14 cellular contexts compared by ENCODE assay signal in the genomic region with DNA sequence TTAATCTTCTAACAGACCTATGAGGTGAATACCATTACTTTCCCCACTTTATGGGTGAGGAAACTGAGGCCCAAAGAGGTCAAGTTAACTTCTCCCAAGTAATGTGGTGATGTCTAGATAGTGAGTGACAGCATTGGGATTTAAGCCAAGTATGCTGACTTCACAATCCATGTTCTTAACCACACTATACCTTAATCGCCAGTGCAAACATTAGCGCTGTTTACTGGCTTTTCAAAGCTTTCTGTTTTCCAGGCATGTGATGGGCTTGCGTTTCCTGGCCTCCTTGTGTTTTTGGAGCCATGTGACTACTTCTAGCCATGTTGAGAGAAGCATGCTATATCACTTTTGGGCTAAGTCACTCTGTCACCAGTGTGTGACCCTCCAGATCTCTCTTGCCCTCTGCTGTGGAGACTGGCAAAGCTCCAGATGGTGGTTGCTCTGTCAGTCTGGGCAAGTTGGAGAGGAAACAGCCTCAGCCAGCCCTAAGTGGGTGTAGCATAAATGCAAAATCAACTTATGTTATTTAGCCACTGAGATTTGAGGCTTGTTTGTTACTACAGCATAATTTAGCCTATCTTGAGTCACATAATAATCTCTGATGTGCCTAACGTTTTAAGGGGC.
DNase-seq lines count a peak whose midpoint lies in the region; ATAC-seq and TF ChIP-seq lines count a peak whose summit lies in the region.
"Had no signal": no experiment of that assay in that cellular context is flagged by ENCODE, and none has a peak within 500 bp of the region (broad histone marks: within the 10 kb centered on the region; RNA-seq: fewer than 3 reads in every experiment).

No MANE protein-coding gene starts in this region.

- H3K36me3 ChIP-seq in lower lobe of right lung, result no peaks in the 10 kb centered on the region
- H3K36me3 ChIP-seq: HAP-1 had no signal

- H3K27ac ChIP-seq in lower lobe of right lung, result no peak overlapping the region
- H3K27ac ChIP-seq: skin epidermis had no signal

- DNase-seq in NCI-H1417 (lab: John Stamatoyannopoulos, UW), result peak in 2 of 3 experiments; percentile 33 to 57
- DNase-seq in NCI-H1417 treated with DMSO at 0.1 percent for 48 hours (lab: John Stamatoyannopoulos, UW), result no peak
- DNase-seq in LoVo (ENCODE audit: low spot score), result peak; percentile 4
- peak; percentile 32 for DNase-seq in RPMI8226
- no peak for DNase-seq in lower lobe of right lung
- DNase-seq in stimulated activated CD4-positive, alpha-beta T cell treated with anti-CD3 and anti-CD28 coated beads, Interleukin-2, amount 100 ng/mL, for 24 hours, result no peak
- no peak for DNase-seq in NCI-H2227 treated with DMSO at 0.1 percent for 48 hours (lab: John Stamatoyannopoulos, UW)
- DNase-seq: activated CD4-positive, CD25-positive, alpha-beta regulatory T cell; NCI-H187; trophoblast cell had no signal

- H3K4me1 ChIP-seq in lower lobe of right lung, result peaks cover 35% of the 10 kb centered on the region
- H3K4me1 ChIP-seq: HAP-1 had no signal

- no peaks in the 10 kb centered on the region for H3K9me3 ChIP-seq in lower lobe of right lung
- H3K9me3 ChIP-seq: HAP-1 had no signal

- ATAC-seq in lower lobe of right lung (peak; percentile 18 to 24), GM21737 (IDR thresholded peaks at IDR 0.05; ENCODE audit: unreplicated experiment) (no peak)
- ATAC-seq: natural killer cell treated with Interleukin-12 subunit alpha and Interleukin-12 subunit beta and Interleukin-15 and Interleukin-18, amount 100 ng/mL, for 72 hours had no signal

- H3K4me3 ChIP-seq in lower lobe of right lung, result no peak overlapping the region
- H3K4me3 ChIP-seq: HAP-1, skin epidermis had no signal

- intact Hi-C loops in lower lobe of right lung (cut with DNase I), result no loop called here

- H3K27me3 ChIP-seq in lower lobe of right lung (ENCODE audit: low read depth), result no peaks in the 10 kb centered on the region

- TF ChIP-seq CTCF in lower lobe of right lung (IDR thresholded peaks at IDR 0.05), result no peak

Comparison
In these comparisons a context has a peak if more than half of its experiments do, and no peak if none do; other contexts are left out.
1. DNase-seq: peak in NCI-H1417 (2 of 3), LoVo (single experiment) and RPMI8226 (single experiment); none in NCI-H1417 treated with DMSO at 0.1 percent for 48 hours (single experiment), lower lobe of right lung (single experiment), stimulated activated CD4-positive, alpha-beta T cell treated with anti-CD3 and anti-CD28 coated beads, Interleukin-2, amount 100 ng/mL, for 24 hours (0 of 2) and NCI-H2227 treated with DMSO at 0.1 percent for 48 hours (single experiment).